Comparison of ENCODE assay signal across 22 cellular contexts in genomic region chr11:46402957-46403902, GRCh38. TPM values are rescaled to one million over a fixed set of nuclear protein-coding genes. Genes with fewer than 3 reads are reported as not detected.
"Had no signal": no experiment of that assay in that cellular context is flagged by ENCODE, and none has a peak within 500 bp of the region (broad histone marks: within the 10 kb centered on the region; RNA-seq: fewer than 3 reads in every experiment).

No MANE protein-coding gene starts in this region.

- H3K27me3 ChIP-seq: gastroesophageal sphincter, pancreas, sigmoid colon, testis, vagina had no signal

- H3K27ac ChIP-seq: epithelial cell of prostate, gastroesophageal sphincter, pancreas, sigmoid colon, testis, vagina had no signal

- FAIRE-seq: keratinocyte, pancreas had no signal

- H3K9me3 Mint-ChIP-seq: activated CD4-positive, alpha-beta T cell treated with anti-CD3 and anti-CD28 coated beads, Interleukin-2, amount 10 ng/mL, durations not matched to agents 24 days and 14 days; activated naive CD4-positive, alpha-beta T cell treated with anti-CD3 and anti-CD28 coated beads, Interleukin-2, amount 10 ng/mL, durations not matched to agents 7 days and 5 days; activated naive CD8-positive, alpha-beta T cell treated with anti-CD3 and anti-CD28 coated beads, Interleukin-2, amount 50 U/mL, for 24 hours; endodermal cell; natural killer cell; stimulated activated naive B cell treated with anti-CD40 and anti-IgM and Interleukin-4, amounts not matched to agents 10 μg/mL and 1 μg/mL and 100 μg/mL, for 72 hours; type B pancreatic cell had no signal

- ATAC-seq: activated CD4-positive, CD25-positive, alpha-beta regulatory T cell treated with anti-CD3 and anti-CD28 coated beads, Interleukin-2, amount 50 U/mL, for 24 hours; activated CD8-positive, alpha-beta T cell treated with anti-CD3 and anti-CD28 coated beads, Interleukin-2, amount 10 ng/mL, durations not matched to agents 7 days and 5 days; activated naive CD8-positive, alpha-beta T cell treated with anti-CD3 and anti-CD28 coated beads, Interleukin-2, amount 50 U/mL, for 24 hours; gastroesophageal sphincter; left lobe of liver; natural killer cell; pancreas; stimulated activated naive B cell treated with anti-CD40 and anti-IgM and Interleukin-4, amounts not matched to agents 10 μg/mL and 1 μg/mL and 100 μg/mL, for 72 hours had no signal

- H3K27me3 Mint-ChIP-seq: activated CD4-positive, alpha-beta T cell treated with anti-CD3 and anti-CD28 coated beads, Interleukin-2, amount 10 ng/mL, durations not matched to agents 24 days and 14 days; activated naive CD4-positive, alpha-beta T cell treated with anti-CD3 and anti-CD28 coated beads, Interleukin-2, amount 10 ng/mL, durations not matched to agents 7 days and 5 days; activated naive CD8-positive, alpha-beta T cell treated with anti-CD3 and anti-CD28 coated beads, Interleukin-2, amount 50 U/mL, for 24 hours; stimulated activated naive B cell treated with anti-CD40 and anti-IgM and Interleukin-4, amounts not matched to agents 10 μg/mL and 1 μg/mL and 100 μg/mL, for 72 hours; type B pancreatic cell had no signal

- H3K36me3 Mint-ChIP-seq: natural killer cell had no signal

- H3K4me3 Mint-ChIP-seq: activated CD4-positive, alpha-beta T cell treated with anti-CD3 and anti-CD28 coated beads, Interleukin-2, amount 10 ng/mL, durations not matched to agents 24 days and 14 days; activated CD8-positive, alpha-beta T cell treated with anti-CD3 and anti-CD28 coated beads, Interleukin-2, amount 10 ng/mL, durations not matched to agents 7 days and 5 days; activated naive CD4-positive, alpha-beta T cell treated with anti-CD3 and anti-CD28 coated beads, Interleukin-2, amount 10 ng/mL, durations not matched to agents 7 days and 5 days; activated naive CD8-positive, alpha-beta T cell treated with anti-CD3 and anti-CD28 coated beads, Interleukin-2, amount 50 U/mL, for 24 hours; endodermal cell; natural killer cell; stimulated activated naive B cell treated with anti-CD40 and anti-IgM and Interleukin-4, amounts not matched to agents 10 μg/mL and 1 μg/mL and 100 μg/mL, for 72 hours; type B pancreatic cell had no signal

- DNase-seq: activated CD4-positive, alpha-beta T cell treated with anti-CD3 and anti-CD28 coated beads, Interleukin-2, amount 10 ng/mL, durations not matched to agents 24 days and 14 days; activated CD8-positive, alpha-beta T cell treated with anti-CD3 and anti-CD28 coated beads, Interleukin-2, amount 10 ng/mL, durations not matched to agents 7 days and 5 days; activated naive CD4-positive, alpha-beta T cell treated with anti-CD3 and anti-CD28 coated beads, Interleukin-2, amount 10 ng/mL, durations not matched to agents 7 days and 5 days; activated naive CD8-positive, alpha-beta T cell treated with anti-CD3 and anti-CD28 coated beads, Interleukin-2, amount 50 U/mL, for 24 hours; cortex of kidney; endodermal cell; natural killer cell; pancreas; sigmoid colon; stimulated activated CD4-positive, alpha-beta T cell treated with anti-CD3 and anti-CD28 coated beads, Interleukin-2, amount 100 ng/mL, for 48 hours; stimulated activated CD8-positive, alpha-beta memory T cell treated with anti-CD3 and anti-CD28 coated beads, Interleukin-4, amount 100 ng/mL, for 48 hours; stimulated activated naive B cell treated with anti-CD40 and anti-IgM and Interleukin-4, amounts not matched to agents 10 μg/mL and 1 μg/mL and 100 μg/mL, for 72 hours; testis had no signal

- H3K4me3 ChIP-seq: gastroesophageal sphincter, pancreas, sigmoid colon, smooth muscle cell, testis, vagina had no signal

- H3K4me2 ChIP-seq: smooth muscle cell had no signal

- H3K4me1 Mint-ChIP-seq: activated CD4-positive, alpha-beta T cell treated with anti-CD3 and anti-CD28 coated beads, Interleukin-2, amount 10 ng/mL, durations not matched to agents 24 days and 14 days; activated naive CD4-positive, alpha-beta T cell treated with anti-CD3 and anti-CD28 coated beads, Interleukin-2, amount 10 ng/mL, durations not matched to agents 7 days and 5 days; activated naive CD8-positive, alpha-beta T cell treated with anti-CD3 and anti-CD28 coated beads, Interleukin-2, amount 50 U/mL, for 24 hours; natural killer cell; stimulated activated naive B cell treated with anti-CD40 and anti-IgM and Interleukin-4, amounts not matched to agents 10 μg/mL and 1 μg/mL and 100 μg/mL, for 72 hours had no signal

- H3K9me3 ChIP-seq: gastroesophageal sphincter, pancreas, sigmoid colon, testis, vagina had no signal

- H3K27ac Mint-ChIP-seq: activated CD4-positive, alpha-beta T cell treated with anti-CD3 and anti-CD28 coated beads, Interleukin-2, amount 10 ng/mL, durations not matched to agents 24 days and 14 days; activated CD8-positive, alpha-beta T cell treated with anti-CD3 and anti-CD28 coated beads, Interleukin-2, amount 10 ng/mL, durations not matched to agents 7 days and 5 days; activated naive CD8-positive, alpha-beta T cell treated with anti-CD3 and anti-CD28 coated beads, Interleukin-2, amount 50 U/mL, for 24 hours; natural killer cell; type B pancreatic cell had no signal

- H3K4me1 ChIP-seq: pancreas, vagina had no signal

RNA-seq across cellular contexts. Expression of gene CHRM4, which starts 11.7 kb away (rescaled TPM):
- total RNA-seq: left lobe of liver, lung microvascular endothelial cell, vagina had no signal
- polyA plus RNA-seq: keratinocyte had no signal
